In the genomic region with DNA sequence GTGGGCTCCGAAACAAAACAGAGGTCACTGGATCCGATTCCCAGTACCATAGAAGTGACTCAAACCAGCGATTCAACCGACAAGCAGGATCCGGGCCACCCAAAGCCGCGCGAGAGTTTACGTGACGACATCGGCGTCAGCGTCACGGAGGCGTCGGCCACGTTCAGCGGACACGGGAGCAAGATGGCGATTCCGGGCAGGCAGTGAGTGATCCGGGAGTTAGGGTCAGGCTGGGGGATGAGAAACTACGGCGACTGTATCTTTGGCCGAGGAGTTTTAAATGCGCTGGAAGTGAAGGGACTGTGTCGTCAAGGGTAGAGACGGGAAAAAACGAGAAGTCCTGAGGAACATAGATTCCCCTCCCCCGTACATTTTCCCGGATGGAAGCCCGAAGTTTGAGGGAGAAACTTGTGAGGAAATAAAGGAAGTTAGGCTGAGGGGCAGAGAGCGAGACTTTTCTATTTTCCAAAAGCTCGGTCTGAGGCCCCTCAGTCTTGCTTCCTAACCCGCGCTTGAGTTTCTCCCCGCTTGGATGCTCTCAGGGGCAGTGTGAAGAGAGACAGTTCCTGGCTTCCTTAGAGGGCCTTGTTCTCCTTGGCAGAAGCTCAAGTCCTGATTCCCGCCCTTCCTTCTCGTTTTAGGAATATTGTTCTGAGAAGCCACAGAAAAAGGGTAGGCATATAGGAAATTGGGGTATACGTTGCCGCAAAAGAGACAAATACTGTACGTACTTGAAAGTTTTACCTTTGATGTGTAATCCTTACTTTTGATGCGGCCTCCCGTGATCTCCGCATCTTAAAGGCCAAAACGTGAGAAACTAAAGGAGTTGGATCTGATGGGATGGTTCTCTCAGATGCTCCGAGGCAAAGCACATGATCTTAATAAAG, we compare ENCODE assay signal across 8 cellular contexts. TPM values are rescaled to one million over a fixed set of nuclear protein-coding genes. Genes with fewer than 3 reads are reported as not detected.
DNase-seq lines count a peak whose midpoint lies in the region; ATAC-seq, FAIRE-seq and TF ChIP-seq lines count a peak whose summit lies in the region.

Gene NSRP1 (plus strand): TSS at position 156 of the 887 bp plus-strand sequence. CDS start 28 bp downstream, at position 184.

- peak within 1 kb of the TSS; percentile 96 for H3K4me3 Mint-ChIP-seq in WTC11

- H3K36me3 Mint-ChIP-seq in WTC11, result peaks cover 14% of the 10 kb centered on the region

- POLR2A ChIA-PET in WTC11 (lab: Charles Lee), result no interaction called here

- H3K4me1 ChIP-seq in ACC112 (ENCODE audit: control insufficient read depth, insufficient read depth, low read length, unreplicated experiment) (peaks cover 16% of the 10 kb centered on the region), small intestine (ENCODE audit: control insufficient read depth in 2 of 2, insufficient read depth in 1 of 2, low read depth in 1 of 2, low read length in 1 of 2) (no peaks in the 10 kb centered on the region)

- H3K27ac ChIP-seq in ACC112 (ENCODE audit: low read depth, low read length) (peak within 1 kb of the TSS; percentile 95), small intestine (ENCODE audit: low read depth in 1 of 2, low read length in 1 of 2) (peak within 1 kb of the TSS; percentile 97 to 98)

- DNase-seq in NCI-H345 (lab: John Stamatoyannopoulos, UW) (peak; percentile 95), WTC11 (ENCODE audit: low spot score) (peak; percentile 94), bronchial epithelial cell (ENCODE audit: low read depth) (peak; percentile 90), iPS-NIHi7 (ENCODE audit: extremely low spot score) (peak; percentile 95), small intestine (peak; percentile 96)

- ATAC-seq in GM18868 (IDR thresholded peaks at IDR 0.05; ENCODE audit: unreplicated experiment), result peak; percentile 76
- ATAC-seq in HG03175 (IDR thresholded peaks at IDR 0.05; ENCODE audit: unreplicated experiment), result peak; percentile 88
- peak; percentile 98 for ATAC-seq in WTC11

- no peaks in the 10 kb centered on the region for H3K9me3 Mint-ChIP-seq in WTC11

- peaks cover 12% of the 10 kb centered on the region for H3K4me1 Mint-ChIP-seq in WTC11

- 0% methylated on average over 47 of the region's 47 CpGs for WGBS in small intestine, 3 donors

- no peaks in the 10 kb centered on the region for H3K27me3 Mint-ChIP-seq in WTC11 (ENCODE audit: low read depth)

- H3K79me2 ChIP-seq in ACC112 (ENCODE audit: control insufficient read depth, insufficient read depth, low read length, unreplicated experiment), result peaks cover 49% of the 10 kb centered on the region

- peak within 1 kb of the TSS; percentile 72 for H2AFZ ChIP-seq in ACC112 (ENCODE audit: low read length, unreplicated experiment)

- FAIRE-seq in bronchial epithelial cell (lab: Jason Lieb, UNC), result no peak
- FAIRE-seq in small intestine (lab: Jason Lieb, UNC), result no peak

- no peaks in the 10 kb centered on the region for H3K27me3 ChIP-seq in ACC112 (ENCODE audit: insufficient read depth, low read length)
- no peaks in the 10 kb centered on the region for H3K27me3 ChIP-seq in bronchial epithelial cell (ENCODE audit: control insufficient read depth, insufficient read depth, low read length)
- H3K27me3 ChIP-seq in small intestine (ENCODE audit: control insufficient read depth in 2 of 2, insufficient read depth in 2 of 2, low read length in 2 of 2), result no peaks in the 10 kb centered on the region

- TF ChIP-seq CTCF in WTC11 (IDR thresholded peaks at IDR 0.05) (no peak), bronchial epithelial cell (IDR thresholded peaks at IDR 0.05; ENCODE audit: insufficient read depth, low read length, severe bottlenecking) (no peak)

- peak within 1 kb of the TSS; percentile 99 for H3K27ac Mint-ChIP-seq in WTC11

- H3K9me3 ChIP-seq in small intestine (ENCODE audit: control insufficient read depth, low read depth), result no peaks in the 10 kb centered on the region

- H3K36me3 ChIP-seq in ACC112 (ENCODE audit: insufficient read depth, low read length), result peaks cover 15% of the 10 kb centered on the region
- H3K36me3 ChIP-seq in bronchial epithelial cell (ENCODE audit: control insufficient read depth, insufficient read depth, low read length), result no peaks in the 10 kb centered on the region
- no peaks in the 10 kb centered on the region for H3K36me3 ChIP-seq in small intestine (ENCODE audit: control insufficient read depth in 2 of 2, insufficient read depth in 2 of 2, low read length in 2 of 2)

- CTCF ChIA-PET in WTC11 (lab: Charles Lee), result interaction anchor here (1.3 to 2.3 kb wide), 3 partner anchors 9 to 24 kb away, joined by 7 to 9 read pairs (median 8); no protein-coding TSS in a partner anchor

- H3K4me3 ChIP-seq in ACC112 (ENCODE audit: low read depth, low read length), result peak within 1 kb of the TSS; percentile 94
- peak within 1 kb of the TSS; percentile 65 for H3K4me3 ChIP-seq in bronchial epithelial cell (ENCODE audit: low read depth, low read length)
- H3K4me3 ChIP-seq in small intestine (ENCODE audit: low read depth in 1 of 2, low read length in 2 of 2), result peak within 1 kb of the TSS; percentile 69 to 96

TF ChIP-seq in WTC11, 78 proteins besides CTCF, POLR2A, EP300 and RAD21 (continues in another document):
- TF ChIP-seq KAT7 (CRISPR knock-in tag; IDR thresholded peaks at IDR 0.05; ENCODE audit: borderline replicate concordance) (no peak), SMAD3 (CRISPR knock-in tag; IDR thresholded peaks at IDR 0.05; ENCODE audit: borderline replicate concordance) (no peak), E2F4 (CRISPR knock-in tag; IDR thresholded peaks at IDR 0.05; ENCODE audit: borderline replicate concordance, low read depth) (no peak), FOXJ3 (CRISPR knock-in tag; IDR thresholded peaks at IDR 0.05; ENCODE audit: borderline replicate concordance) (no peak), PRDM15 (CRISPR knock-in tag; IDR thresholded peaks at IDR 0.05) (0 out of 2 replicates have a peak, but pooled peaks have one; percentile 29), RELA (CRISPR knock-in tag; IDR thresholded peaks at IDR 0.05; ENCODE audit: borderline replicate concordance) (no peak), ESRRA (CRISPR knock-in tag; IDR thresholded peaks at IDR 0.05; ENCODE audit: borderline replicate concordance) (no peak)
- TF ChIP-seq, protein P1, sequence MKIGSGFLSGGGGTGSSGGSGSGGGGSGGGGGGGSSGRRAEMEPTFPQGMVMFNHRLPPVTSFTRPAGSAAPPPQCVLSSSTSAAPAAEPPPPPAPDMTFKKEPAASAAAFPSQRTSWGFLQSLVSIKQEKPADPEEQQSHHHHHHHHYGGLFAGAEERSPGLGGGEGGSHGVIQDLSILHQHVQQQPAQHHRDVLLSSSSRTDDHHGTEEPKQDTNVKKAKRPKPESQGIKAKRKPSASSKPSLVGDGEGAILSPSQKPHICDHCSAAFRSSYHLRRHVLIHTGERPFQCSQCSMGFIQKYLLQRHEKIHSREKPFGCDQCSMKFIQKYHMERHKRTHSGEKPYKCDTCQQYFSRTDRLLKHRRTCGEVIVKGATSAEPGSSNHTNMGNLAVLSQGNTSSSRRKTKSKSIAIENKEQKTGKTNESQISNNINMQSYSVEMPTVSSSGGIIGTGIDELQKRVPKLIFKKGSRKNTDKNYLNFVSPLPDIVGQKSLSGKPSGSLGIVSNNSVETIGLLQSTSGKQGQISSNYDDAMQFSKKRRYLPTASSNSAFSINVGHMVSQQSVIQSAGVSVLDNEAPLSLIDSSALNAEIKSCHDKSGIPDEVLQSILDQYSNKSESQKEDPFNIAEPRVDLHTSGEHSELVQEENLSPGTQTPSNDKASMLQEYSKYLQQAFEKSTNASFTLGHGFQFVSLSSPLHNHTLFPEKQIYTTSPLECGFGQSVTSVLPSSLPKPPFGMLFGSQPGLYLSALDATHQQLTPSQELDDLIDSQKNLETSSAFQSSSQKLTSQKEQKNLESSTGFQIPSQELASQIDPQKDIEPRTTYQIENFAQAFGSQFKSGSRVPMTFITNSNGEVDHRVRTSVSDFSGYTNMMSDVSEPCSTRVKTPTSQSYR (CRISPR knock-in tag; IDR thresholded peaks at IDR 0.05), result no peak

RNA-seq across cellular contexts. Expression of gene NSRP1, which starts in this region (rescaled TPM):
- total RNA-seq in WTC11 (2021) (22.8 to 24.6 TPM (median 23.8 TPM) in 3 replicates), bronchial epithelial cell (8.7 and 10.1 TPM in 2 replicates)
- 10 to 100 TPM; 22.1 to 30.0 (median 25.9) TPM for polyA plus RNA-seq in small intestine

Comparison
In these comparisons a context has a peak if more than half of its experiments do, and no peak if none do; other contexts are left out.
1. Peak in every context shown above with its lines: DNase-seq, ATAC-seq, H3K4me3 ChIP-seq and H3K27ac ChIP-seq.